Comparison of ENCODE assay signal across 9 cellular contexts in genomic region chr11:8488395-8488794, GRCh38.
"Had no signal": no experiment of that assay in that cellular context is flagged by ENCODE, and none has a peak within 500 bp of the region (broad histone marks: within the 10 kb centered on the region; RNA-seq: fewer than 3 reads in every experiment).

No MANE protein-coding gene starts in this region.

- FAIRE-seq: H1, HTR-8/SVneo had no signal

- H3K9me3 ChIP-seq: HAP-1 had no signal

- H3K36me3 ChIP-seq: HAP-1 had no signal

- H3K4me2 ChIP-seq: GM23338 had no signal

- DNase-seq: H7, HFFc6, IMR-90, KBM-7 had no signal

- H3K4me3 ChIP-seq: GM23338, HAP-1 had no signal

- H2AFZ ChIP-seq: GM23338 had no signal

- ATAC-seq: GM23338, HCT116 had no signal

- H3K4me1 ChIP-seq: HAP-1 had no signal
